ENCODE assay signal across 1 cellular context in the genomic region with DNA sequence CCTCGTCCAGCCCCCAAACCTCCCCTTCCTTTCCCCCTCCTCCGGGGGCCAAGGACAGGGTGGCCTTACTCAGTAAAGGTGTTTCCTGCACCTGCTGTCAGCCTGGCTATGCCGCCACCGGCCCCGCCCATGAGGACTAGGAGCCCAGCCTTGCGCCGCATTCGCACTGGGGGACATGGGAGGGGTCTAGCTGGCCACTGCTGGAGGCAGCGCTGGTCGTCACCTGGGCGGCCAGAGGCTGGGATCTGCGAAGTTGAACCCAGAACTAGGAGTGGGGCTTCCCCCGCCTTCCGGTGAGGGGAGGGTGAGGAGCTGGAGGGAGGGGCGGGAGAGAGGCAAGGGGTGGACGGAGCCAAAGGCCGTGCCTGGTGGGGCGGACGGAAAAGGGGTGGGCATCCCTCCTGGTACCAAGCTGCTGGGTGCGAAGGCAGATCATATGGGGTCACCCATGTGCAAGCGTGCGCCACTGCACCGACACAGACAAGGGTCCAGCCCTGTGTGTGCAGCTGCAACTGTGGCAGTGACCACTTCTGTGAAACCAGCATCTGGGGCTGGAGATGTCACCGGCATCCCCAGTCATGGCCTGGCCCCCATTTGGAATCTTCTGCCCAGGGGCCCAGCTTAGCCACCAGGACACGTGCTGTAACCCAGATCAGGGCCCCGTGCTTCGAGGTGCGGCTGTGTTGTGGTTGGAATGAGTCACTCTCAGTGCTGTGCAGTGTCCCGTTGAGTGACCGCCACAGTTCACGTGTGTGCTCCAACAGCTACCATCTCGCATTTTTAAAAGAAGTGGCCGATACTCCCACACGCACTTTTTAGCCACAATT.
TF ChIP-seq lines count a peak whose summit lies in the region.

No MANE protein-coding gene starts in this region.

TF ChIP-seq in K562, 482 proteins besides CTCF, POLR2A, EP300 and RAD21 (continued from another document and continues in another):
- TF ChIP-seq, protein P1, sequence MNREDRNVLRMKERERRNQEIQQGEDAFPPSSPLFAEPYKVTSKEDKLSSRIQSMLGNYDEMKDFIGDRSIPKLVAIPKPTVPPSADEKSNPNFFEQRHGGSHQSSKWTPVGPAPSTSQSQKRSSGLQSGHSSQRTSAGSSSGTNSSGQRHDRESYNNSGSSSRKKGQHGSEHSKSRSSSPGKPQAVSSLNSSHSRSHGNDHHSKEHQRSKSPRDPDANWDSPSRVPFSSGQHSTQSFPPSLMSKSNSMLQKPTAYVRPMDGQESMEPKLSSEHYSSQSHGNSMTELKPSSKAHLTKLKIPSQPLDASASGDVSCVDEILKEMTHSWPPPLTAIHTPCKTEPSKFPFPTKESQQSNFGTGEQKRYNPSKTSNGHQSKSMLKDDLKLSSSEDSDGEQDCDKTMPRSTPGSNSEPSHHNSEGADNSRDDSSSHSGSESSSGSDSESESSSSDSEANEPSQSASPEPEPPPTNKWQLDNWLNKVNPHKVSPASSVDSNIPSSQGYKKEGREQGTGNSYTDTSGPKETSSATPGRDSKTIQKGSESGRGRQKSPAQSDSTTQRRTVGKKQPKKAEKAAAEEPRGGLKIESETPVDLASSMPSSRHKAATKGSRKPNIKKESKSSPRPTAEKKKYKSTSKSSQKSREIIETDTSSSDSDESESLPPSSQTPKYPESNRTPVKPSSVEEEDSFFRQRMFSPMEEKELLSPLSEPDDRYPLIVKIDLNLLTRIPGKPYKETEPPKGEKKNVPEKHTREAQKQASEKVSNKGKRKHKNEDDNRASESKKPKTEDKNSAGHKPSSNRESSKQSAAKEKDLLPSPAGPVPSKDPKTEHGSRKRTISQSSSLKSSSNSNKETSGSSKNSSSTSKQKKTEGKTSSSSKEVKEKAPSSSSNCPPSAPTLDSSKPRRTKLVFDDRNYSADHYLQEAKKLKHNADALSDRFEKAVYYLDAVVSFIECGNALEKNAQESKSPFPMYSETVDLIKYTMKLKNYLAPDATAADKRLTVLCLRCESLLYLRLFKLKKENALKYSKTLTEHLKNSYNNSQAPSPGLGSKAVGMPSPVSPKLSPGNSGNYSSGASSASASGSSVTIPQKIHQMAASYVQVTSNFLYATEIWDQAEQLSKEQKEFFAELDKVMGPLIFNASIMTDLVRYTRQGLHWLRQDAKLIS (CRISPR knock-in tag; IDR thresholded peaks at IDR 0.05) = no peak
- TF ChIP-seq MAX (CRISPR knock-in tag; IDR thresholded peaks at IDR 0.05) (peak; percentile 94), CAMTA2 (CRISPR knock-in tag; conservative IDR thresholded peaks at IDR 0.05) (no peak), FOXM1 (IDR thresholded peaks at IDR 0.05; ENCODE audit: low read depth) (no peak), FOXM1 (CRISPR knock-in tag; IDR thresholded peaks at IDR 0.05; ENCODE audit: low read depth) (no peak), HMGN3 (IDR thresholded peaks at IDR 0.05; ENCODE audit: borderline replicate concordance, extremely low read depth, insufficient read length, low read depth, low read length) (no peak), KHSRP (IDR thresholded peaks at IDR 0.05) (no peak), ZNF143 (CRISPR knock-in tag; IDR thresholded peaks at IDR 0.05) (no peak), HINFP (tag; conservative IDR thresholded peaks at IDR 0.05; ENCODE audit: low read depth) (no peak), ILK (tag; IDR thresholded peaks at IDR 0.05; ENCODE audit: borderline replicate concordance, low read depth) (no peak), GTF3C2 (IDR thresholded peaks at IDR 0.05; ENCODE audit: borderline replicate concordance, extremely low read depth, insufficient read length) (no peak), ZNF444 (CRISPR knock-in tag; IDR thresholded peaks at IDR 0.05) (no peak), ZNF561 (CRISPR knock-in tag; conservative IDR thresholded peaks at IDR 0.05) (no peak), KLF6 (CRISPR knock-in tag; IDR thresholded peaks at IDR 0.05; ENCODE audit: borderline replicate concordance) (no peak), GABPA (tag; conservative IDR thresholded peaks at IDR 0.05; ENCODE audit: low read depth) (no peak), ZNF518B (CRISPR knock-in tag; IDR thresholded peaks at IDR 0.05) (no peak), GATAD2A (IDR thresholded peaks at IDR 0.05) (no peak), ZNF174 (CRISPR knock-in tag; IDR thresholded peaks at IDR 0.05) (no peak), KAT7 (CRISPR knock-in tag; IDR thresholded peaks at IDR 0.05; ENCODE audit: borderline replicate concordance) (no peak), ZNF57 (CRISPR knock-in tag; IDR thresholded peaks at IDR 0.05) (no peak), USF1 (CRISPR knock-in tag; IDR thresholded peaks at IDR 0.05) (peak; percentile 76), PURB (CRISPR knock-in tag; IDR thresholded peaks at IDR 0.05; ENCODE audit: low read depth) (no peak)
- TF ChIP-seq, protein P2, sequence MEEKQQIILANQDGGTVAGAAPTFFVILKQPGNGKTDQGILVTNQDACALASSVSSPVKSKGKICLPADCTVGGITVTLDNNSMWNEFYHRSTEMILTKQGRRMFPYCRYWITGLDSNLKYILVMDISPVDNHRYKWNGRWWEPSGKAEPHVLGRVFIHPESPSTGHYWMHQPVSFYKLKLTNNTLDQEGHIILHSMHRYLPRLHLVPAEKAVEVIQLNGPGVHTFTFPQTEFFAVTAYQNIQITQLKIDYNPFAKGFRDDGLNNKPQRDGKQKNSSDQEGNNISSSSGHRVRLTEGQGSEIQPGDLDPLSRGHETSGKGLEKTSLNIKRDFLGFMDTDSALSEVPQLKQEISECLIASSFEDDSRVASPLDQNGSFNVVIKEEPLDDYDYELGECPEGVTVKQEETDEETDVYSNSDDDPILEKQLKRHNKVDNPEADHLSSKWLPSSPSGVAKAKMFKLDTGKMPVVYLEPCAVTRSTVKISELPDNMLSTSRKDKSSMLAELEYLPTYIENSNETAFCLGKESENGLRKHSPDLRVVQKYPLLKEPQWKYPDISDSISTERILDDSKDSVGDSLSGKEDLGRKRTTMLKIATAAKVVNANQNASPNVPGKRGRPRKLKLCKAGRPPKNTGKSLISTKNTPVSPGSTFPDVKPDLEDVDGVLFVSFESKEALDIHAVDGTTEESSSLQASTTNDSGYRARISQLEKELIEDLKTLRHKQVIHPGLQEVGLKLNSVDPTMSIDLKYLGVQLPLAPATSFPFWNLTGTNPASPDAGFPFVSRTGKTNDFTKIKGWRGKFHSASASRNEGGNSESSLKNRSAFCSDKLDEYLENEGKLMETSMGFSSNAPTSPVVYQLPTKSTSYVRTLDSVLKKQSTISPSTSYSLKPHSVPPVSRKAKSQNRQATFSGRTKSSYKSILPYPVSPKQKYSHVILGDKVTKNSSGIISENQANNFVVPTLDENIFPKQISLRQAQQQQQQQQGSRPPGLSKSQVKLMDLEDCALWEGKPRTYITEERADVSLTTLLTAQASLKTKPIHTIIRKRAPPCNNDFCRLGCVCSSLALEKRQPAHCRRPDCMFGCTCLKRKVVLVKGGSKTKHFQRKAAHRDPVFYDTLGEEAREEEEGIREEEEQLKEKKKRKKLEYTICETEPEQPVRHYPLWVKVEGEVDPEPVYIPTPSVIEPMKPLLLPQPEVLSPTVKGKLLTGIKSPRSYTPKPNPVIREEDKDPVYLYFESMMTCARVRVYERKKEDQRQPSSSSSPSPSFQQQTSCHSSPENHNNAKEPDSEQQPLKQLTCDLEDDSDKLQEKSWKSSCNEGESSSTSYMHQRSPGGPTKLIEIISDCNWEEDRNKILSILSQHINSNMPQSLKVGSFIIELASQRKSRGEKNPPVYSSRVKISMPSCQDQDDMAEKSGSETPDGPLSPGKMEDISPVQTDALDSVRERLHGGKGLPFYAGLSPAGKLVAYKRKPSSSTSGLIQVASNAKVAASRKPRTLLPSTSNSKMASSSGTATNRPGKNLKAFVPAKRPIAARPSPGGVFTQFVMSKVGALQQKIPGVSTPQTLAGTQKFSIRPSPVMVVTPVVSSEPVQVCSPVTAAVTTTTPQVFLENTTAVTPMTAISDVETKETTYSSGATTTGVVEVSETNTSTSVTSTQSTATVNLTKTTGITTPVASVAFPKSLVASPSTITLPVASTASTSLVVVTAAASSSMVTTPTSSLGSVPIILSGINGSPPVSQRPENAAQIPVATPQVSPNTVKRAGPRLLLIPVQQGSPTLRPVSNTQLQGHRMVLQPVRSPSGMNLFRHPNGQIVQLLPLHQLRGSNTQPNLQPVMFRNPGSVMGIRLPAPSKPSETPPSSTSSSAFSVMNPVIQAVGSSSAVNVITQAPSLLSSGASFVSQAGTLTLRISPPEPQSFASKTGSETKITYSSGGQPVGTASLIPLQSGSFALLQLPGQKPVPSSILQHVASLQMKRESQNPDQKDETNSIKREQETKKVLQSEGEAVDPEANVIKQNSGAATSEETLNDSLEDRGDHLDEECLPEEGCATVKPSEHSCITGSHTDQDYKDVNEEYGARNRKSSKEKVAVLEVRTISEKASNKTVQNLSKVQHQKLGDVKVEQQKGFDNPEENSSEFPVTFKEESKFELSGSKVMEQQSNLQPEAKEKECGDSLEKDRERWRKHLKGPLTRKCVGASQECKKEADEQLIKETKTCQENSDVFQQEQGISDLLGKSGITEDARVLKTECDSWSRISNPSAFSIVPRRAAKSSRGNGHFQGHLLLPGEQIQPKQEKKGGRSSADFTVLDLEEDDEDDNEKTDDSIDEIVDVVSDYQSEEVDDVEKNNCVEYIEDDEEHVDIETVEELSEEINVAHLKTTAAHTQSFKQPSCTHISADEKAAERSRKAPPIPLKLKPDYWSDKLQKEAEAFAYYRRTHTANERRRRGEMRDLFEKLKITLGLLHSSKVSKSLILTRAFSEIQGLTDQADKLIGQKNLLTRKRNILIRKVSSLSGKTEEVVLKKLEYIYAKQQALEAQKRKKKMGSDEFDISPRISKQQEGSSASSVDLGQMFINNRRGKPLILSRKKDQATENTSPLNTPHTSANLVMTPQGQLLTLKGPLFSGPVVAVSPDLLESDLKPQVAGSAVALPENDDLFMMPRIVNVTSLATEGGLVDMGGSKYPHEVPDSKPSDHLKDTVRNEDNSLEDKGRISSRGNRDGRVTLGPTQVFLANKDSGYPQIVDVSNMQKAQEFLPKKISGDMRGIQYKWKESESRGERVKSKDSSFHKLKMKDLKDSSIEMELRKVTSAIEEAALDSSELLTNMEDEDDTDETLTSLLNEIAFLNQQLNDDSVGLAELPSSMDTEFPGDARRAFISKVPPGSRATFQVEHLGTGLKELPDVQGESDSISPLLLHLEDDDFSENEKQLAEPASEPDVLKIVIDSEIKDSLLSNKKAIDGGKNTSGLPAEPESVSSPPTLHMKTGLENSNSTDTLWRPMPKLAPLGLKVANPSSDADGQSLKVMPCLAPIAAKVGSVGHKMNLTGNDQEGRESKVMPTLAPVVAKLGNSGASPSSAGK (IDR thresholded peaks at IDR 0.05) = peak; percentile 18; the same call in 1 of the 2 replicates
